In genomic region chr15:39580630-39581500, GRCh38 we compare ENCODE assay signal across 1 cellular context.
A peak's percentile ranks its signal among the peaks of the same experiment; 100 is the strongest.
TF ChIP-seq lines count a peak whose summit lies in the region.

Gene THBS1 (plus strand): TSS chr15:39581079. CDS start chr15:39581858, 779 bp downstream.

TF ChIP-seq in HepG2, 621 proteins besides CTCF, POLR2A, EP300 and RAD21 (continued from another document and continues in another):
- TF ChIP-seq ZNF687 (CRISPR knock-in tag; IDR thresholded peaks at IDR 0.05) (peak; percentile 78), FOXP4 (CRISPR knock-in tag; IDR thresholded peaks at IDR 0.05) (peak; percentile 48), MZF1 (CRISPR knock-in tag; IDR thresholded peaks at IDR 0.05; ENCODE audit: borderline replicate concordance) (no peak), RARG (CRISPR knock-in tag; IDR thresholded peaks at IDR 0.05; ENCODE audit: low read depth) (peak; percentile 89; the same call in 1 of the 2 replicates), MAFK (conservative IDR thresholded peaks at IDR 0.05 in 1 of 2, IDR thresholded peaks at IDR 0.05 in 1 of 2; ENCODE audit: low read length in 2 of 2) (no peak), SNRNP70 (IDR thresholded peaks at IDR 0.05; ENCODE audit: low read depth, low read length) (no peak), ZNF782 (CRISPR knock-in tag; IDR thresholded peaks at IDR 0.05; ENCODE audit: borderline replicate concordance) (no peak; the same call in 1 of the 2 replicates), SP4 (CRISPR knock-in tag; IDR thresholded peaks at IDR 0.05) (0 out of 2 replicates have a peak, but pooled peaks have one; percentile 17), ZNF678 (CRISPR knock-in tag; IDR thresholded peaks at IDR 0.05) (no peak), TSC22D2 (CRISPR knock-in tag; IDR thresholded peaks at IDR 0.05; ENCODE audit: borderline replicate concordance) (0 out of 2 replicates have a peak, but pooled peaks have one; percentile 49), ZNF34 (CRISPR knock-in tag; IDR thresholded peaks at IDR 0.05; ENCODE audit: borderline replicate concordance) (0 out of 2 replicates have a peak, but pooled peaks have one; percentile 52), GTF2F1 (IDR thresholded peaks at IDR 0.05; ENCODE audit: low read length) (0 out of 2 replicates have a peak, but pooled peaks have one; percentile 29), ZEB1 (IDR thresholded peaks at IDR 0.05; ENCODE audit: insufficient replicate concordance, low read depth) (peak; percentile 85), KIAA2018 (CRISPR knock-in tag; IDR thresholded peaks at IDR 0.05; ENCODE audit: borderline replicate concordance) (no peak), THYN1 (CRISPR knock-in tag; IDR thresholded peaks at IDR 0.05; ENCODE audit: borderline replicate concordance, low read depth) (peak; percentile 59; the same call in 1 of the 2 replicates), ZNF614 (CRISPR knock-in tag; IDR thresholded peaks at IDR 0.05; ENCODE audit: borderline replicate concordance) (no peak), MTA1 (CRISPR knock-in tag; IDR thresholded peaks at IDR 0.05; ENCODE audit: borderline replicate concordance) (peak; percentile 57; the same call in 1 of the 2 replicates), JUND (CRISPR knock-in tag; IDR thresholded peaks at IDR 0.05) (no peak), CCDC6 (CRISPR knock-in tag; IDR thresholded peaks at IDR 0.05) (peak; percentile 30; the same call in 1 of the 2 replicates), ATF7-NPFF (CRISPR knock-in tag; IDR thresholded peaks at IDR 0.05; ENCODE audit: low read depth) (peak; percentile 32), KMT2A (CRISPR knock-in tag; IDR thresholded peaks at IDR 0.05) (peak; percentile 43; the same call in 1 of the 2 replicates), CENPT (CRISPR knock-in tag; IDR thresholded peaks at IDR 0.05; ENCODE audit: low read depth) (no peak), BCL6 (CRISPR knock-in tag; IDR thresholded peaks at IDR 0.05) (peak; percentile 75), RERE (CRISPR knock-in tag; IDR thresholded peaks at IDR 0.05; ENCODE audit: low read depth) (0 out of 2 replicates have a peak, but pooled peaks have one; percentile 51), JUN (CRISPR knock-in tag; IDR thresholded peaks at IDR 0.05) (no peak), ZNF326 (CRISPR knock-in tag; IDR thresholded peaks at IDR 0.05; ENCODE audit: borderline replicate concordance) (no peak), AGO2 (optimal IDR thresholded peaks at IDR 0.05; ENCODE audit: low read depth, low read length) (peak; percentile 77), ZNF333 (CRISPR knock-in tag; IDR thresholded peaks at IDR 0.05; ENCODE audit: borderline replicate concordance) (no peak), ZNF597 (CRISPR knock-in tag; IDR thresholded peaks at IDR 0.05) (no peak), TBP (CRISPR knock-in tag; IDR thresholded peaks at IDR 0.05) (no peak), ZBTB1 (CRISPR knock-in tag; IDR thresholded peaks at IDR 0.05; ENCODE audit: borderline replicate concordance) (no peak)
